In genomic region chr7:127885843-127886242, GRCh38 we compare ENCODE assay signal across 1 cellular context.
A peak's percentile ranks its signal among the peaks of the same experiment; 100 is the strongest.
TF ChIP-seq lines count a peak whose summit lies in the region.

No MANE protein-coding gene starts in this region.

TF ChIP-seq in K562, 482 proteins besides CTCF, POLR2A, EP300 and RAD21 (continued from another document and continues in another):
- TF ChIP-seq, protein P1, sequence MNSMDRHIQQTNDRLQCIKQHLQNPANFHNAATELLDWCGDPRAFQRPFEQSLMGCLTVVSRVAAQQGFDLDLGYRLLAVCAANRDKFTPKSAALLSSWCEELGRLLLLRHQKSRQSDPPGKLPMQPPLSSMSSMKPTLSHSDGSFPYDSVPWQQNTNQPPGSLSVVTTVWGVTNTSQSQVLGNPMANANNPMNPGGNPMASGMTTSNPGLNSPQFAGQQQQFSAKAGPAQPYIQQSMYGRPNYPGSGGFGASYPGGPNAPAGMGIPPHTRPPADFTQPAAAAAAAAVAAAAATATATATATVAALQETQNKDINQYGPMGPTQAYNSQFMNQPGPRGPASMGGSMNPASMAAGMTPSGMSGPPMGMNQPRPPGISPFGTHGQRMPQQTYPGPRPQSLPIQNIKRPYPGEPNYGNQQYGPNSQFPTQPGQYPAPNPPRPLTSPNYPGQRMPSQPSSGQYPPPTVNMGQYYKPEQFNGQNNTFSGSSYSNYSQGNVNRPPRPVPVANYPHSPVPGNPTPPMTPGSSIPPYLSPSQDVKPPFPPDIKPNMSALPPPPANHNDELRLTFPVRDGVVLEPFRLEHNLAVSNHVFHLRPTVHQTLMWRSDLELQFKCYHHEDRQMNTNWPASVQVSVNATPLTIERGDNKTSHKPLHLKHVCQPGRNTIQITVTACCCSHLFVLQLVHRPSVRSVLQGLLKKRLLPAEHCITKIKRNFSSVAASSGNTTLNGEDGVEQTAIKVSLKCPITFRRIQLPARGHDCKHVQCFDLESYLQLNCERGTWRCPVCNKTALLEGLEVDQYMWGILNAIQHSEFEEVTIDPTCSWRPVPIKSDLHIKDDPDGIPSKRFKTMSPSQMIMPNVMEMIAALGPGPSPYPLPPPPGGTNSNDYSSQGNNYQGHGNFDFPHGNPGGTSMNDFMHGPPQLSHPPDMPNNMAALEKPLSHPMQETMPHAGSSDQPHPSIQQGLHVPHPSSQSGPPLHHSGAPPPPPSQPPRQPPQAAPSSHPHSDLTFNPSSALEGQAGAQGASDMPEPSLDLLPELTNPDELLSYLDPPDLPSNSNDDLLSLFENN (IDR thresholded peaks at IDR 0.05; ENCODE audit: low read depth in 2 of 2, low read length in 2 of 2) = 0 out of 4 replicates have a peak, but pooled peaks of 1 of the 2 experiments have one; percentile 49
- TF ChIP-seq MEIS2 (IDR thresholded peaks at IDR 0.05; ENCODE audit: partially characterized antibody) = peak; percentile 58
- 0 out of 2 replicates have a peak, but pooled peaks have one; percentile 30 for TF ChIP-seq SPI1 (IDR thresholded peaks at IDR 0.05; ENCODE audit: borderline replicate concordance, low read depth, low read length)
- TF ChIP-seq CREM (IDR thresholded peaks at IDR 0.05; ENCODE audit: low read depth) = peak; percentile 65
- TF ChIP-seq, protein P2, sequence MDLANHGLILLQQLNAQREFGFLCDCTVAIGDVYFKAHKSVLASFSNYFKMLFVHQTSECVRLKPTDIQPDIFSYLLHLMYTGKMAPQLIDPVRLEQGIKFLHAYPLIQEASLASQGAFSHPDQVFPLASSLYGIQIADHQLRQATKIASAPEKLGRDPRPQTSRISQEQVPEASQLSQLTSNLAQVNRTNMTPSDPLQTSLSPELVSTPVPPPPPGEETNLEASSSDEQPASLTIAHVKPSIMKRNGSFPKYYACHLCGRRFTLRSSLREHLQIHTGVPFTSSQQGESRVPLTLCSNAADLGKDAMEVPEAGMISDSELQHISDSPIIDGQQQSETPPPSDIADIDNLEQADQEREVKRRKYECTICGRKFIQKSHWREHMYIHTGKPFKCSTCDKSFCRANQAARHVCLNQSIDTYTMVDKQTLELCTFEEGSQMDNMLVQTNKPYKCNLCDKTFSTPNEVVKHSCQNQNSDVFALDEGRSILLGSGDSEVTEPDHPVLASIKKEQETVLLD (IDR thresholded peaks at IDR 0.05) = peak; percentile 46; the same call in 1 of the 2 replicates
- 0 out of 4 replicates have a peak, but pooled peaks of 1 of the 2 experiments have one; percentile 56 for TF ChIP-seq TEAD1 (CRISPR knock-in tag; IDR thresholded peaks at IDR 0.05)
- TF ChIP-seq, protein P3, sequence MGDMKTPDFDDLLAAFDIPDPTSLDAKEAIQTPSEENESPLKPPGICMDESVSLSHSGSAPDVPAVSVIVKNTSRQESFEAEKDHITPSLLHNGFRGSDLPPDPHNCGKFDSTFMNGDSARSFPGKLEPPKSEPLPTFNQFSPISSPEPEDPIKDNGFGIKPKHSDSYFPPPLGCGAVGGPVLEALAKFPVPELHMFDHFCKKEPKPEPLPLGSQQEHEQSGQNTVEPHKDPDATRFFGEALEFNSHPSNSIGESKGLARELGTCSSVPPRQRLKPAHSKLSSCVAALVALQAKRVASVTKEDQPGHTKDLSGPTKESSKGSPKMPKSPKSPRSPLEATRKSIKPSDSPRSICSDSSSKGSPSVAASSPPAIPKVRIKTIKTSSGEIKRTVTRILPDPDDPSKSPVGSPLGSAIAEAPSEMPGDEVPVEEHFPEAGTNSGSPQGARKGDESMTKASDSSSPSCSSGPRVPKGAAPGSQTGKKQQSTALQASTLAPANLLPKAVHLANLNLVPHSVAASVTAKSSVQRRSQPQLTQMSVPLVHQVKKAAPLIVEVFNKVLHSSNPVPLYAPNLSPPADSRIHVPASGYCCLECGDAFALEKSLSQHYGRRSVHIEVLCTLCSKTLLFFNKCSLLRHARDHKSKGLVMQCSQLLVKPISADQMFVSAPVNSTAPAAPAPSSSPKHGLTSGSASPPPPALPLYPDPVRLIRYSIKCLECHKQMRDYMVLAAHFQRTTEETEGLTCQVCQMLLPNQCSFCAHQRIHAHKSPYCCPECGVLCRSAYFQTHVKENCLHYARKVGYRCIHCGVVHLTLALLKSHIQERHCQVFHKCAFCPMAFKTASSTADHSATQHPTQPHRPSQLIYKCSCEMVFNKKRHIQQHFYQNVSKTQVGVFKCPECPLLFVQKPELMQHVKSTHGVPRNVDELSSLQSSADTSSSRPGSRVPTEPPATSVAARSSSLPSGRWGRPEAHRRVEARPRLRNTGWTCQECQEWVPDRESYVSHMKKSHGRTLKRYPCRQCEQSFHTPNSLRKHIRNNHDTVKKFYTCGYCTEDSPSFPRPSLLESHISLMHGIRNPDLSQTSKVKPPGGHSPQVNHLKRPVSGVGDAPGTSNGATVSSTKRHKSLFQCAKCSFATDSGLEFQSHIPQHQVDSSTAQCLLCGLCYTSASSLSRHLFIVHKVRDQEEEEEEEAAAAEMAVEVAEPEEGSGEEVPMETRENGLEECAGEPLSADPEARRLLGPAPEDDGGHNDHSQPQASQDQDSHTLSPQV (IDR thresholded peaks at IDR 0.05) = peak; percentile 57; the same call in 1 of the 2 replicates
- TF ChIP-seq SRF (CRISPR knock-in tag; IDR thresholded peaks at IDR 0.05) = 0 out of 4 replicates have a peak, but pooled peaks of 1 of the 2 experiments have one; percentile 40
- TF ChIP-seq ZNF431 (CRISPR knock-in tag; IDR thresholded peaks at IDR 0.05) = no peak
- TF ChIP-seq ZNF766 (CRISPR knock-in tag; conservative IDR thresholded peaks at IDR 0.05) = 0 out of 2 replicates have a peak, but pooled peaks have one; percentile 17
- TF ChIP-seq MTA2 (IDR thresholded peaks at IDR 0.05; ENCODE audit: low read depth) = peak; percentile 20; the same call in 1 of the 2 replicates
- peak; percentile 73; the same call in 1 of the 2 replicates for TF ChIP-seq MYNN (IDR thresholded peaks at IDR 0.05)
- TF ChIP-seq MYNN (CRISPR knock-in tag; IDR thresholded peaks at IDR 0.05) = no peak
- no peak for TF ChIP-seq TGIF2 (CRISPR knock-in tag; IDR thresholded peaks at IDR 0.05)
- TF ChIP-seq SIN3A (IDR thresholded peaks at IDR 0.05; ENCODE audit: borderline replicate concordance in 2 of 2, control insufficient read depth in 1 of 2, low read depth in 2 of 2, low read length in 2 of 2) = peak in 1 of 2 experiments; percentile 62; a peak in 1 of 4 replicates
- TF ChIP-seq, protein P4, sequence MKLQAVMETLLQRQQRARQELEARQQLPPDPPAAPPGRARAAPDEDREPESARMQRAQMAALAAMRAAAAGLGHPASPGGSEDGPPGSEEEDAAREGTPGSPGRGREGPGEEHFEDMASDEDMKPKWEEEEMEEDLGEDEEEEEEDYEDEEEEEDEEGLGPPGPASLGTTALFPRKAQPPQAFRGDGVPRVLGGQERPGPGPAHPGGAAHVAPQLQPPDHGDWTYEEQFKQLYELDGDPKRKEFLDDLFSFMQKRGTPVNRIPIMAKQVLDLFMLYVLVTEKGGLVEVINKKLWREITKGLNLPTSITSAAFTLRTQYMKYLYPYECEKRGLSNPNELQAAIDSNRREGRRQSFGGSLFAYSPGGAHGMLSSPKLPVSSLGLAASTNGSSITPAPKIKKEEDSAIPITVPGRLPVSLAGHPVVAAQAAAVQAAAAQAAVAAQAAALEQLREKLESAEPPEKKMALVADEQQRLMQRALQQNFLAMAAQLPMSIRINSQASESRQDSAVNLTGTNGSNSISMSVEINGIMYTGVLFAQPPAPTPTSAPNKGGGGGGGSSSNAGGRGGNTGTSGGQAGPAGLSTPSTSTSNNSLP (IDR thresholded peaks at IDR 0.05; ENCODE audit: borderline replicate concordance, low read depth, low read length) = peak; percentile 77; the same call in 1 of the 2 replicates
- TF ChIP-seq BRF1 (IDR thresholded peaks at IDR 0.05; ENCODE audit: borderline replicate concordance, extremely low read depth, insufficient read length) = no peak
- no peak for TF ChIP-seq MCM2 (IDR thresholded peaks at IDR 0.05; ENCODE audit: low read depth)
- no peak for TF ChIP-seq ZNF75A (CRISPR knock-in tag; IDR thresholded peaks at IDR 0.05)
- TF ChIP-seq, protein P5, sequence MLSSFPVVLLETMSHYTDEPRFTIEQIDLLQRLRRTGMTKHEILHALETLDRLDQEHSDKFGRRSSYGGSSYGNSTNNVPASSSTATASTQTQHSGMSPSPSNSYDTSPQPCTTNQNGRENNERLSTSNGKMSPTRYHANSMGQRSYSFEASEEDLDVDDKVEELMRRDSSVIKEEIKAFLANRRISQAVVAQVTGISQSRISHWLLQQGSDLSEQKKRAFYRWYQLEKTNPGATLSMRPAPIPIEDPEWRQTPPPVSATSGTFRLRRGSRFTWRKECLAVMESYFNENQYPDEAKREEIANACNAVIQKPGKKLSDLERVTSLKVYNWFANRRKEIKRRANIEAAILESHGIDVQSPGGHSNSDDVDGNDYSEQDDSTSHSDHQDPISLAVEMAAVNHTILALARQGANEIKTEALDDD (IDR thresholded peaks at IDR 0.05) = peak; percentile 79; the same call in 1 of the 2 replicates
- 0 out of 2 replicates have a peak, but pooled peaks have one; percentile 46 for TF ChIP-seq SMARCC2 (IDR thresholded peaks at IDR 0.05; ENCODE audit: low read depth)
- peak; percentile 90 for TF ChIP-seq CBFA2T3 (IDR thresholded peaks at IDR 0.05)
- peak; percentile 72 for TF ChIP-seq TCF3 (CRISPR knock-in tag; IDR thresholded peaks at IDR 0.05)
- 0 out of 2 replicates have a peak, but pooled peaks have one; percentile 14 for TF ChIP-seq MTA1 (IDR thresholded peaks at IDR 0.05; ENCODE audit: borderline replicate concordance)
- TF ChIP-seq MAFG (tag; conservative IDR thresholded peaks at IDR 0.05) = 0 out of 2 replicates have a peak, but pooled peaks have one; percentile 27
- TF ChIP-seq, protein P6, sequence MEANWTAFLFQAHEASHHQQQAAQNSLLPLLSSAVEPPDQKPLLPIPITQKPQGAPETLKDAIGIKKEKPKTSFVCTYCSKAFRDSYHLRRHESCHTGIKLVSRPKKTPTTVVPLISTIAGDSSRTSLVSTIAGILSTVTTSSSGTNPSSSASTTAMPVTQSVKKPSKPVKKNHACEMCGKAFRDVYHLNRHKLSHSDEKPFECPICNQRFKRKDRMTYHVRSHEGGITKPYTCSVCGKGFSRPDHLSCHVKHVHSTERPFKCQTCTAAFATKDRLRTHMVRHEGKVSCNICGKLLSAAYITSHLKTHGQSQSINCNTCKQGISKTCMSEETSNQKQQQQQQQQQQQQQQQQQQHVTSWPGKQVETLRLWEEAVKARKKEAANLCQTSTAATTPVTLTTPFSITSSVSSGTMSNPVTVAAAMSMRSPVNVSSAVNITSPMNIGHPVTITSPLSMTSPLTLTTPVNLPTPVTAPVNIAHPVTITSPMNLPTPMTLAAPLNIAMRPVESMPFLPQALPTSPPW (CRISPR knock-in tag; IDR thresholded peaks at IDR 0.05) = peak; percentile 64; the same call in 1 of the 2 replicates
- TF ChIP-seq POLR2AphosphoS5 (IDR thresholded peaks at IDR 0.05; ENCODE audit: control insufficient read depth, insufficient read depth, low read depth, low read length) = peak; percentile 79; the same call in 1 of the 2 replicates
- no peak for TF ChIP-seq SIX5 (IDR thresholded peaks at IDR 0.05; ENCODE audit: borderline replicate concordance in 1 of 2, insufficient read depth in 1 of 2, low read depth in 1 of 2, low read length in 2 of 2)
- TF ChIP-seq NFE2 (IDR thresholded peaks at IDR 0.05; ENCODE audit: low read depth) = peak; percentile 74
- peak; percentile 35; the same call in 1 of the 2 replicates for TF ChIP-seq MEF2A (IDR thresholded peaks at IDR 0.05; ENCODE audit: control insufficient read depth, low read depth, low read length)
- peak; percentile 78 for TF ChIP-seq CBFA2T2 (conservative IDR thresholded peaks at IDR 0.05)
- peak; percentile 81 for TF ChIP-seq JUND (IDR thresholded peaks at IDR 0.05; ENCODE audit: borderline replicate concordance, low read depth, low read length)
- TF ChIP-seq JUND (tag; IDR thresholded peaks at IDR 0.05; ENCODE audit: borderline replicate concordance, low read depth, low read length) = peak; percentile 86; the same call in 2 of the 3 replicates
- no peak for TF ChIP-seq RBBP5 (IDR thresholded peaks at IDR 0.05; ENCODE audit: borderline replicate concordance, insufficient read depth, low read length, poor library complexity, severe bottlenecking)
- peak; percentile 78 for TF ChIP-seq ARID1B (IDR thresholded peaks at IDR 0.05)
- peak in 1 of 2 experiments; percentile 54 for TF ChIP-seq E2F6 (IDR thresholded peaks at IDR 0.05; ENCODE audit: borderline replicate concordance in 1 of 2, extremely low read depth in 1 of 2, insufficient read depth in 1 of 2, insufficient read length in 1 of 2, low read depth in 1 of 2, low read length in 1 of 2, poor library complexity in 1 of 2, severe bottlenecking in 1 of 2)
- TF ChIP-seq, protein P7, sequence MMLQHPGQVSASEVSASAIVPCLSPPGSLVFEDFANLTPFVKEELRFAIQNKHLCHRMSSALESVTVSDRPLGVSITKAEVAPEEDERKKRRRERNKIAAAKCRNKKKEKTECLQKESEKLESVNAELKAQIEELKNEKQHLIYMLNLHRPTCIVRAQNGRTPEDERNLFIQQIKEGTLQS (IDR thresholded peaks at IDR 0.05) = peak; percentile 65; the same call in 1 of the 2 replicates
- TF ChIP-seq, protein P7 (CRISPR knock-in tag; conservative IDR thresholded peaks at IDR 0.05) = no peak
- 0 out of 2 replicates have a peak, but pooled peaks have one; percentile 5 for TF ChIP-seq PREB (CRISPR knock-in tag; IDR thresholded peaks at IDR 0.05)
- TF ChIP-seq HMGN3 (IDR thresholded peaks at IDR 0.05; ENCODE audit: borderline replicate concordance, extremely low read depth, insufficient read length, low read depth, low read length) = no peak
- peak; percentile 36 to 57; a peak in 3 of 4 replicates for TF ChIP-seq KDM1A (IDR thresholded peaks at IDR 0.05)
- no peak for TF ChIP-seq HCFC1 (IDR thresholded peaks at IDR 0.05; ENCODE audit: low read depth, low read length)
- TF ChIP-seq ZNF274 (IDR thresholded peaks at IDR 0.05; ENCODE audit: borderline replicate concordance, low read depth, low read length) = no peak
- TF ChIP-seq MAFK (IDR thresholded peaks at IDR 0.05; ENCODE audit: low read length) = peak; percentile 47
- peak in 1 of 2 experiments; percentile 61; a peak in 1 of 4 replicates for TF ChIP-seq TBL1XR1 (IDR thresholded peaks at IDR 0.05; ENCODE audit: low read length in 2 of 2)
- peak; percentile 75 for TF ChIP-seq CCNT2 (IDR thresholded peaks at IDR 0.05; ENCODE audit: borderline replicate concordance, extremely low read depth, insufficient read length, low read depth, low read length)
- peak in 1 of 2 experiments; percentile 87; a peak in 2 of 4 replicates for TF ChIP-seq HDAC1 (IDR thresholded peaks at IDR 0.05)
- TF ChIP-seq NCOR1 (IDR thresholded peaks at IDR 0.05) = peak; percentile 70
- no peak for TF ChIP-seq MEF2D (tag; conservative IDR thresholded peaks at IDR 0.05; ENCODE audit: low read depth)
